Comparison of ENCODE assay signal across 1 cellular context in the genomic region with DNA sequence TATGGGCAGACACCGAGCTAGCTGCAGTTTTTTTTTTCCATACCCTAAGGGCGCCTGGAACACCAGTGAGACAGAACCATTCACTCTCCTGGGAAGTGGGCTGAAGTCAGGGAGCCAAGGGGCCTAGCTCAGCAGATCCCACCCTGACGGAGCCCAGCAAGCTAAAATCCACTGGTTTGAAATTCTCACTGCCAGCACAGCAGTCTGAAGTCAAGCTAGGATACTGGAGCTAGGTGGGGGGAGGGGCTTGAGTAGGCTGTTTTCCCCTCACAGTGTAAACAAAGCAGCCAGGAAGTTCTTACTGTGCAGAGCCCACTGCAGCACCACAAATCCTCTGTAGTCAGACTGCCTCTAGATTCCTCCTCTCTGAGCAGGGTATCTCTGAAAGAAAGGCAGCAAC.
TF ChIP-seq lines count a peak whose summit lies in the region.

No MANE protein-coding gene starts in this region.

TF ChIP-seq in GM23338, 12 proteins besides CTCF, POLR2A, EP300 and RAD21 (continued from another document):
- TF ChIP-seq, protein P1, sequence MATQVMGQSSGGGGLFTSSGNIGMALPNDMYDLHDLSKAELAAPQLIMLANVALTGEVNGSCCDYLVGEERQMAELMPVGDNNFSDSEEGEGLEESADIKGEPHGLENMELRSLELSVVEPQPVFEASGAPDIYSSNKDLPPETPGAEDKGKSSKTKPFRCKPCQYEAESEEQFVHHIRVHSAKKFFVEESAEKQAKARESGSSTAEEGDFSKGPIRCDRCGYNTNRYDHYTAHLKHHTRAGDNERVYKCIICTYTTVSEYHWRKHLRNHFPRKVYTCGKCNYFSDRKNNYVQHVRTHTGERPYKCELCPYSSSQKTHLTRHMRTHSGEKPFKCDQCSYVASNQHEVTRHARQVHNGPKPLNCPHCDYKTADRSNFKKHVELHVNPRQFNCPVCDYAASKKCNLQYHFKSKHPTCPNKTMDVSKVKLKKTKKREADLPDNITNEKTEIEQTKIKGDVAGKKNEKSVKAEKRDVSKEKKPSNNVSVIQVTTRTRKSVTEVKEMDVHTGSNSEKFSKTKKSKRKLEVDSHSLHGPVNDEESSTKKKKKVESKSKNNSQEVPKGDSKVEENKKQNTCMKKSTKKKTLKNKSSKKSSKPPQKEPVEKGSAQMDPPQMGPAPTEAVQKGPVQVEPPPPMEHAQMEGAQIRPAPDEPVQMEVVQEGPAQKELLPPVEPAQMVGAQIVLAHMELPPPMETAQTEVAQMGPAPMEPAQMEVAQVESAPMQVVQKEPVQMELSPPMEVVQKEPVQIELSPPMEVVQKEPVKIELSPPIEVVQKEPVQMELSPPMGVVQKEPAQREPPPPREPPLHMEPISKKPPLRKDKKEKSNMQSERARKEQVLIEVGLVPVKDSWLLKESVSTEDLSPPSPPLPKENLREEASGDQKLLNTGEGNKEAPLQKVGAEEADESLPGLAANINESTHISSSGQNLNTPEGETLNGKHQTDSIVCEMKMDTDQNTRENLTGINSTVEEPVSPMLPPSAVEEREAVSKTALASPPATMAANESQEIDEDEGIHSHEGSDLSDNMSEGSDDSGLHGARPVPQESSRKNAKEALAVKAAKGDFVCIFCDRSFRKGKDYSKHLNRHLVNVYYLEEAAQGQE (IDR thresholded peaks at IDR 0.05; ENCODE audit: unreplicated experiment): no peak
- TF ChIP-seq ZNF114 (CRISPR knock-in tag; IDR thresholded peaks at IDR 0.05): no peak
- TF ChIP-seq, protein P2, sequence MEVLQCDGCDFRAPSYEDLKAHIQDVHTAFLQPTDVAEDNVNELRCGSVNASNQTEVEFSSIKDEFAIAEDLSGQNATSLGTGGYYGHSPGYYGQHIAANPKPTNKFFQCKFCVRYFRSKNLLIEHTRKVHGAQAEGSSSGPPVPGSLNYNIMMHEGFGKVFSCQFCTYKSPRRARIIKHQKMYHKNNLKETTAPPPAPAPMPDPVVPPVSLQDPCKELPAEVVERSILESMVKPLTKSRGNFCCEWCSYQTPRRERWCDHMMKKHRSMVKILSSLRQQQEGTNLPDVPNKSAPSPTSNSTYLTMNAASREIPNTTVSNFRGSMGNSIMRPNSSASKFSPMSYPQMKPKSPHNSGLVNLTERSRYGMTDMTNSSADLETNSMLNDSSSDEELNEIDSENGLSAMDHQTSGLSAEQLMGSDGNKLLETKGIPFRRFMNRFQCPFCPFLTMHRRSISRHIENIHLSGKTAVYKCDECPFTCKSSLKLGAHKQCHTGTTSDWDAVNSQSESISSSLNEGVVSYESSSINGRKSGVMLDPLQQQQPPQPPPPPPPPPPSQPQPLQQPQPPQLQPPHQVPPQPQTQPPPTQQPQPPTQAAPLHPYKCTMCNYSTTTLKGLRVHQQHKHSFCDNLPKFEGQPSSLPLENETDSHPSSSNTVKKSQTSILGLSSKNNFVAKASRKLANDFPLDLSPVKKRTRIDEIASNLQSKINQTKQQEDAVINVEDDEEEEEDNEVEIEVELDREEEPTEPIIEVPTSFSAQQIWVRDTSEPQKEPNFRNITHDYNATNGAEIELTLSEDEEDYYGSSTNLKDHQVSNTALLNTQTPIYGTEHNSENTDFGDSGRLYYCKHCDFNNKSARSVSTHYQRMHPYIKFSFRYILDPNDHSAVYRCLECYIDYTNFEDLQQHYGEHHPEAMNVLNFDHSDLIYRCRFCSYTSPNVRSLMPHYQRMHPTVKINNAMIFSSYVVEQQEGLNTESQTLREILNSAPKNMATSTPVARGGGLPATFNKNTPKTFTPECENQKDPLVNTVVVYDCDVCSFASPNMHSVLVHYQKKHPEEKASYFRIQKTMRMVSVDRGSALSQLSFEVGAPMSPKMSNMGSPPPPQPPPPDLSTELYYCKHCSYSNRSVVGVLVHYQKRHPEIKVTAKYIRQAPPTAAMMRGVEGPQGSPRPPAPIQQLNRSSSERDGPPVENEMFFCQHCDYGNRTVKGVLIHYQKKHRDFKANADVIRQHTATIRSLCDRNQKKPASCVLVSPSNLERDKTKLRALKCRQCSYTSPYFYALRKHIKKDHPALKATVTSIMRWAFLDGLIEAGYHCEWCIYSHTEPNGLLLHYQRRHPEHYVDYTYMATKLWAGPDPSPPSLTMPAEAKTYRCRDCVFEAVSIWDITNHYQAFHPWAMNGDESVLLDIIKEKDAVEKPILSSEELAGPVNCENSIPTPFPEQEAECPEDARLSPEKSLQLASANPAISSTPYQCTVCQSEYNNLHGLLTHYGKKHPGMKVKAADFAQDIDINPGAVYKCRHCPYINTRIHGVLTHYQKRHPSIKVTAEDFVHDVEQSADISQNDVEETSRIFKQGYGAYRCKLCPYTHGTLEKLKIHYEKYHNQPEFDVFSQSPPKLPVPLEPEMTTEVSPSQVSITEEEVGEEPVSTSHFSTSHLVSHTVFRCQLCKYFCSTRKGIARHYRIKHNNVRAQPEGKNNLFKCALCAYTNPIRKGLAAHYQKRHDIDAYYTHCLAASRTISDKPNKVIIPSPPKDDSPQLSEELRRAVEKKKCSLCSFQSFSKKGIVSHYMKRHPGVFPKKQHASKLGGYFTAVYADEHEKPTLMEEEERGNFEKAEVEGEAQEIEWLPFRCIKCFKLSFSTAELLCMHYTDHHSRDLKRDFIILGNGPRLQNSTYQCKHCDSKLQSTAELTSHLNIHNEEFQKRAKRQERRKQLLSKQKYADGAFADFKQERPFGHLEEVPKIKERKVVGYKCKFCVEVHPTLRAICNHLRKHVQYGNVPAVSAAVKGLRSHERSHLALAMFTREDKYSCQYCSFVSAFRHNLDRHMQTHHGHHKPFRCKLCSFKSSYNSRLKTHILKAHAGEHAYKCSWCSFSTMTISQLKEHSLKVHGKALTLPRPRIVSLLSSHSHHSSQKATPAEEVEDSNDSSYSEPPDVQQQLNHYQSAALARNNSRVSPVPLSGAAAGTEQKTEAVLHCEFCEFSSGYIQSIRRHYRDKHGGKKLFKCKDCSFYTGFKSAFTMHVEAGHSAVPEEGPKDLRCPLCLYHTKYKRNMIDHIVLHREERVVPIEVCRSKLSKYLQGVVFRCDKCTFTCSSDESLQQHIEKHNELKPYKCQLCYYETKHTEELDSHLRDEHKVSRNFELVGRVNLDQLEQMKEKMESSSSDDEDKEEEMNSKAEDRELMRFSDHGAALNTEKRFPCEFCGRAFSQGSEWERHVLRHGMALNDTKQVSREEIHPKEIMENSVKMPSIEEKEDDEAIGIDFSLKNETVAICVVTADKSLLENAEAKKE (CRISPR knock-in tag; IDR thresholded peaks at IDR 0.05): no peak
